In the genomic region with DNA sequence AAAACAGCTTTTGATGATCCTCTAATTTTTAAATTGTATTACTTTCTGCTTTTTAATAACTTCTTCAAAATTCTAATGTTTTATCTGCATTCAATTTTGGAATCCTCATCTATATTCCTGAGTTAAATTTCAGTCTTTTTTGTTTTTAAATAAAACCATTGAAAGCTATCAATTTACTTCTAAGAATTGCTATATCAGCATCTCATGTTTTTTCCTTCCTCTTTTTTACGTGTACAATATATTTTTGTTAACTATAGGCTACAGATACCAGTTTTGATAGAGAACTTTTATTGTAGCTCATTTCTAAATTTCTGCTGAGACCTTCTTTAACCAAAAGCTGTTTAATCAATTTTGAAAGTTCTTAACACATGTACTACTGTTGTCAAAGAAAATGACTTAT, we compare ENCODE assay signal across 26 cellular contexts.
DNase-seq lines count a peak whose midpoint lies in the region; ATAC-seq, FAIRE-seq and TF ChIP-seq lines count a peak whose summit lies in the region.
"Had no signal": no experiment of that assay in that cellular context is flagged by ENCODE, and none has a peak within 500 bp of the region (broad histone marks: within the 10 kb centered on the region; RNA-seq: fewer than 3 reads in every experiment).

No MANE protein-coding gene starts in this region.

- no peaks in the 10 kb centered on the region for H3K4me1 ChIP-seq in A549
- H3K4me1 ChIP-seq: SJSA1 had no signal

- H3K4me3 ChIP-seq in A549 = no peak overlapping the region
- H3K4me3 ChIP-seq: BLaER1, GM12878, PC-9, SJSA1 had no signal

- H3K36me3 Mint-ChIP-seq in central memory CD8-positive, alpha-beta T cell (ENCODE audit: insufficient read depth) = no peaks in the 10 kb centered on the region
- H3K36me3 Mint-ChIP-seq in activated T-helper 1 cell treated with anti-CD3 and anti-CD28 coated beads, Interleukin-12 subunit alpha, Interleukin-12 subunit beta, Interleukin-2, Interleukin-4 antibody, amounts not matched to agents 30 ng/mL and 10 ng/mL and 1 ng/mL, durations not matched to agents 14 hours and 24 hours and 36 hours (ENCODE audit: low read depth) = peaks cover 3% of the 10 kb centered on the region
- H3K36me3 Mint-ChIP-seq: CD4-positive, alpha-beta memory T cell; IgD-negative memory B cell had no signal

- no peaks in the 10 kb centered on the region for H3K4me1 Mint-ChIP-seq in central memory CD8-positive, alpha-beta T cell
- no peaks in the 10 kb centered on the region for H3K4me1 Mint-ChIP-seq in activated T-helper 1 cell treated with anti-CD3 and anti-CD28 coated beads, Interleukin-12 subunit alpha, Interleukin-12 subunit beta, Interleukin-2, Interleukin-4 antibody, amounts not matched to agents 30 ng/mL and 10 ng/mL and 1 ng/mL, durations not matched to agents 14 hours and 24 hours and 36 hours (ENCODE audit: low read depth)

- TF ChIP-seq POLR2A in A549 (IDR thresholded peaks at IDR 0.05; ENCODE audit: low read length) = no peak

- H3K9me3 ChIP-seq in A549 = no peaks in the 10 kb centered on the region
- H3K9me3 ChIP-seq: SJSA1 had no signal

- no peak overlapping the region for H3K4me3 Mint-ChIP-seq in central memory CD8-positive, alpha-beta T cell
- no peak overlapping the region for H3K4me3 Mint-ChIP-seq in activated T-helper 1 cell treated with anti-CD3 and anti-CD28 coated beads, Interleukin-12 subunit alpha, Interleukin-12 subunit beta, Interleukin-2, Interleukin-4 antibody, amounts not matched to agents 30 ng/mL and 10 ng/mL and 1 ng/mL, durations not matched to agents 14 hours and 24 hours and 36 hours
- H3K4me3 Mint-ChIP-seq: CD4-positive, alpha-beta memory T cell; IgD-negative memory B cell had no signal

- H3K4me2 ChIP-seq in A549 = no peak overlapping the region
- H3K4me2 ChIP-seq: BLaER1, PC-9 had no signal

- no peak for TF ChIP-seq EP300 in A549 (IDR thresholded peaks at IDR 0.05)

- POLR2A ChIA-PET in A549 (lab: Yijun Ruan, JAX) = interaction anchor here (0.6 kb wide), 1 partner anchor 13 kb away, joined by 3 read pairs; no protein-coding TSS in a partner anchor

- ATAC-seq in A549 (no peak), left cardiac atrium (no peak)
- no peak for ATAC-seq in central memory CD8-positive, alpha-beta T cell (replicated peaks; ENCODE audit: extremely low read depth, poor library complexity, severe bottlenecking)
- ATAC-seq: GM12878, Right ventricle myocardium inferior had no signal

- DNase-seq in A549 (ENCODE audit: low read depth in 1 of 2, low spot score in 1 of 2) (no peak), KBM-7 (peak; percentile 19), MV-4-11 (lab: John Stamatoyannopoulos, UW) (no peak), left cardiac atrium (no peak)
- DNase-seq in central memory CD8-positive, alpha-beta T cell (ENCODE audit: low spot score in 2 of 2) = no peak
- no peak for DNase-seq in activated T-helper 1 cell treated with anti-CD3 and anti-CD28 coated beads, Interleukin-12 subunit alpha, Interleukin-12 subunit beta, Interleukin-2, Interleukin-4 antibody, amounts not matched to agents 30 ng/mL and 10 ng/mL and 1 ng/mL, durations not matched to agents 14 hours and 24 hours and 36 hours (ENCODE audit: low spot score)
- DNase-seq: CD4-positive, alpha-beta memory T cell; COR-L47; DMS53; GDM1; HCEC 1CT; Karpas-422; NCI-H1105; NCI-H1436 treated with DMSO at 0.1 percent for 48 hours; NCI-H1930; NCI-H2107; NCI-H524; NCI-H774; PC-9 had no signal

- CTCF ChIA-PET in A549 (lab: Yijun Ruan, JAX) = no interaction called here

- WGBS in A549 (ENCODE audit: missing lambda C conversion rate) = 70% methylated on average over 1 of the region's 1 CpG

- H3K27ac Mint-ChIP-seq in central memory CD8-positive, alpha-beta T cell (ENCODE audit: low read depth) = peak overlapping the region; percentile 38
- no peak overlapping the region for H3K27ac Mint-ChIP-seq in activated T-helper 1 cell treated with anti-CD3 and anti-CD28 coated beads, Interleukin-12 subunit alpha, Interleukin-12 subunit beta, Interleukin-2, Interleukin-4 antibody, amounts not matched to agents 30 ng/mL and 10 ng/mL and 1 ng/mL, durations not matched to agents 14 hours and 24 hours and 36 hours
- H3K27ac Mint-ChIP-seq: IgD-negative memory B cell had no signal

- H3K9me3 Mint-ChIP-seq in central memory CD8-positive, alpha-beta T cell = no peaks in the 10 kb centered on the region
- no peaks in the 10 kb centered on the region for H3K9me3 Mint-ChIP-seq in activated T-helper 1 cell treated with anti-CD3 and anti-CD28 coated beads, Interleukin-12 subunit alpha, Interleukin-12 subunit beta, Interleukin-2, Interleukin-4 antibody, amounts not matched to agents 30 ng/mL and 10 ng/mL and 1 ng/mL, durations not matched to agents 14 hours and 24 hours and 36 hours
- H3K9me3 Mint-ChIP-seq: CD4-positive, alpha-beta memory T cell; IgD-negative memory B cell had no signal

- no peak for TF ChIP-seq RAD21 in A549 (conservative IDR thresholded peaks at IDR 0.05 in 1 of 2, IDR thresholded peaks at IDR 0.05 in 1 of 2)

- no peak overlapping the region for H3K27ac ChIP-seq in A549
- H3K27ac ChIP-seq: BLaER1, PC-9, SJSA1 had no signal

- no peak for FAIRE-seq in A549 (lab: Jason Lieb, UNC)
- peak; percentile 29 for FAIRE-seq in TTC549 (lab: Jason Lieb, UNC)
- FAIRE-seq: H1 had no signal

- in situ Hi-C loops in KBM-7 (cut with MboI; ENCODE audit: low pct_unique_long_range_greater_than_20kb, low sequenced_read_pairs) = no loop called here

- no peaks in the 10 kb centered on the region for H3K27me3 Mint-ChIP-seq in central memory CD8-positive, alpha-beta T cell
- H3K27me3 Mint-ChIP-seq in activated T-helper 1 cell treated with anti-CD3 and anti-CD28 coated beads, Interleukin-12 subunit alpha, Interleukin-12 subunit beta, Interleukin-2, Interleukin-4 antibody, amounts not matched to agents 30 ng/mL and 10 ng/mL and 1 ng/mL, durations not matched to agents 14 hours and 24 hours and 36 hours (ENCODE audit: insufficient read depth) = no peaks in the 10 kb centered on the region
- H3K27me3 Mint-ChIP-seq: CD4-positive, alpha-beta memory T cell; IgD-negative memory B cell had no signal

- intact Hi-C loops in activated T-helper 1 cell treated with anti-CD3 and anti-CD28 coated beads, Interleukin-12 subunit alpha, Interleukin-12 subunit beta, Interleukin-2, Interleukin-4 antibody, amounts not matched to agents 30 ng/mL and 10 ng/mL and 1 ng/mL, durations not matched to agents 14 hours and 24 hours and 36 hours (cut with micrococcal nuclease) = no loop called here
- intact Hi-C loops in left cardiac atrium (cut with DNase I) = loop anchor here in 1 of 2 donors (10.0 kb wide), 1 partner anchor 79 kb away; no protein-coding TSS in a partner anchor

- TF ChIP-seq CTCF in A549 (IDR thresholded peaks at IDR 0.05) = no peak

TF ChIP-seq in A549, 52 proteins besides CTCF, POLR2A, EP300 and RAD21:
- peak; percentile 13 for TF ChIP-seq MAFK (IDR thresholded peaks at IDR 0.05; ENCODE audit: partially characterized antibody)
- TF ChIP-seq CHD2 (IDR thresholded peaks at IDR 0.05; ENCODE audit: low read length, partially characterized antibody) = no peak
